Comparison of ENCODE assay signal across 18 cellular contexts in genomic region chr2:102197389-102198137, GRCh38. TPM values are rescaled to one million over a fixed set of nuclear protein-coding genes. Genes with fewer than 3 reads are reported as not detected.
DNase-seq lines count a peak whose midpoint lies in the region; ATAC-seq, FAIRE-seq and TF ChIP-seq lines count a peak whose summit lies in the region.
"Had no signal": no experiment of that assay in that cellular context is flagged by ENCODE, and none has a peak within 500 bp of the region (broad histone marks: within the 10 kb centered on the region; RNA-seq: fewer than 3 reads in every experiment).

No MANE protein-coding gene starts in this region.

- no peak overlapping the region for H3K27ac Mint-ChIP-seq in central memory CD8-positive, alpha-beta T cell (ENCODE audit: low read depth)

- H3K36me3 Mint-ChIP-seq in central memory CD8-positive, alpha-beta T cell (ENCODE audit: insufficient read depth) = no peaks in the 10 kb centered on the region

- in situ Hi-C loops in HepG2 (cut with HindIII; ENCODE audit: extremely low pct_ligation_motif_present, low pct_unique_long_range_greater_than_20kb) = no loop called here

- H3K36me3 ChIP-seq in HepG2 (replicated peaks in 1 of 2; ENCODE audit: control insufficient read depth in 1 of 2, insufficient read depth in 2 of 2, low read length in 2 of 2) = no peaks in the 10 kb centered on the region
- H3K36me3 ChIP-seq in right lobe of liver = no peaks in the 10 kb centered on the region
- H3K36me3 ChIP-seq: BLaER1 treated with 17β-estradiol and CSF1 and Interleukin-3, amounts not matched to agents 10 nM and 100 nM; SJSA1 had no signal

- ATAC-seq in HepG2 (no peak), right lobe of liver (no peak), GM18870 (IDR thresholded peaks at IDR 0.05; ENCODE audit: unreplicated experiment) (no peak)
- ATAC-seq in central memory CD8-positive, alpha-beta T cell (replicated peaks; ENCODE audit: extremely low read depth, poor library complexity, severe bottlenecking) = peak; percentile 58
- ATAC-seq: GM12878 had no signal

- TF ChIP-seq EP300 in HepG2 (IDR thresholded peaks at IDR 0.05; ENCODE audit: low read depth in 2 of 2, low read length in 2 of 2) (no peak), HepG2 (CRISPR knock-in tag; IDR thresholded peaks at IDR 0.05; ENCODE audit: borderline replicate concordance) (no peak)

- H3K9me3 Mint-ChIP-seq in central memory CD8-positive, alpha-beta T cell = no peaks in the 10 kb centered on the region

- CTCF ChIA-PET in HepG2 (lab: Yijun Ruan, JAX; ENCODE audit: low intra/inter-chr PET ratio, low total read pairs) = no interaction called here

- no peak overlapping the region for H3K4me3 Mint-ChIP-seq in central memory CD8-positive, alpha-beta T cell

- H3K4me1 ChIP-seq in HepG2 (ENCODE audit: insufficient read depth, low read length) = peaks cover 24% of the 10 kb centered on the region
- H3K4me1 ChIP-seq in right lobe of liver = peaks cover 0 to 15% (median 0%) of the 10 kb centered on the region in 4 donors
- H3K4me1 ChIP-seq: BLaER1 treated with 17β-estradiol and CSF1 and Interleukin-3, amounts not matched to agents 10 nM and 100 nM; SJSA1 had no signal

- no peak overlapping the region for H3K4me3 ChIP-seq in HepG2 (replicated peaks in 1 of 3; ENCODE audit: insufficient read depth in 1 of 3, low read depth in 2 of 3, low read length in 3 of 3)
- no peak overlapping the region for H3K4me3 ChIP-seq in right lobe of liver
- H3K4me3 ChIP-seq in LNCaP clone FGC (ENCODE audit: low read depth, low read length) = no peak overlapping the region
- H3K4me3 ChIP-seq: BLaER1 treated with 17β-estradiol and CSF1 and Interleukin-3, amounts not matched to agents 10 nM and 100 nM; GM12878; GM23248; SJSA1 had no signal

- no peak overlapping the region for H3K4me2 ChIP-seq in HepG2 (ENCODE audit: low read depth, low read length)
- H3K4me2 ChIP-seq: BLaER1 treated with 17β-estradiol and CSF1 and Interleukin-3, amounts not matched to agents 10 nM and 100 nM had no signal

- no peaks in the 10 kb centered on the region for H3K79me2 ChIP-seq in HepG2 (ENCODE audit: insufficient read depth, low read length)

- 47% methylated on average over 5 of the region's 5 CpGs for WGBS in HepG2 (ENCODE audit: low lambda C conversion rate)
- 60% methylated on average over 4 of the region's 5 CpGs for WGBS in right lobe of liver (ENCODE audit: insufficient coverage, low coverage, low lambda C conversion rate, missing lambda C conversion rate)

- no peak overlapping the region for H2AFZ ChIP-seq in HepG2 (ENCODE audit: low read length)
- H2AFZ ChIP-seq: GM23248 had no signal

- H3K27me3 Mint-ChIP-seq in central memory CD8-positive, alpha-beta T cell = peaks cover 9% of the 10 kb centered on the region

- H3K9me3 ChIP-seq in HepG2 (ENCODE audit: low read length) (no peaks in the 10 kb centered on the region), right lobe of liver (no peaks in the 10 kb centered on the region)
- H3K9me3 ChIP-seq: BLaER1 treated with 17β-estradiol and CSF1 and Interleukin-3, amounts not matched to agents 10 nM and 100 nM; SJSA1 had no signal

- TF ChIP-seq RAD21 in HepG2 (CRISPR knock-in tag; IDR thresholded peaks at IDR 0.05) = no peak

- no TSS peak for BruUV-seq in HepG2 (replicated peaks; lab: Mats Ljungman, UMichigan)

- TF ChIP-seq POLR2A in HepG2 (IDR thresholded peaks at IDR 0.05; ENCODE audit: insufficient read depth in 1 of 2, low read depth in 2 of 2, low read length in 2 of 2) = no peak
- TF ChIP-seq POLR2A in right lobe of liver (IDR thresholded peaks at IDR 0.05) = no peak

- FAIRE-seq in HepG2 (lab: Jason Lieb, UNC) = no peak
- FAIRE-seq: GM12878, GM19239 had no signal

- peaks cover 14% of the 10 kb centered on the region for H3K4me1 Mint-ChIP-seq in central memory CD8-positive, alpha-beta T cell

- intact Hi-C loops in HepG2 (cut with micrococcal nuclease; ENCODE audit: unreplicated experiment) = no loop called here
- intact Hi-C loops in right lobe of liver (cut with DNase I) = no loop called here

- TF ChIP-seq CTCF in HepG2 (CRISPR knock-in tag; IDR thresholded peaks at IDR 0.05) (no peak), right lobe of liver (IDR thresholded peaks at IDR 0.05) (no peak), LNCaP clone FGC (IDR thresholded peaks at IDR 0.05; ENCODE audit: control insufficient read depth, extremely low read depth, insufficient read depth) (no peak)

- DNase-seq in HepG2 (ENCODE audit: low spot score) = no peak
- no peak for DNase-seq in right lobe of liver
- peak; percentile 2 for DNase-seq in LNCaP clone FGC (ENCODE audit: low read depth)
- DNase-seq in central memory CD8-positive, alpha-beta T cell (ENCODE audit: low spot score in 2 of 2) = no peak
- no peak for DNase-seq in hypothalamus (lab: John Stamatoyannopoulos, UW)
- DNase-seq in NCI-H2171 treated with DMSO at 0.1 percent for 48 hours (lab: John Stamatoyannopoulos, UW) = no peak
- DNase-seq: DMS153, GM23248, Kasumi-1, NCI-H1417, NCI-H2029, NCI-H510A treated with DMSO at 0.1 percent for 48 hours, RPMI8226 had no signal

- no peaks in the 10 kb centered on the region for H4K20me1 ChIP-seq in HepG2 (ENCODE audit: insufficient read depth, low read length)
- H4K20me1 ChIP-seq: BLaER1 treated with 17β-estradiol and CSF1 and Interleukin-3, amounts not matched to agents 10 nM and 100 nM had no signal

- H3K9ac ChIP-seq in HepG2 (ENCODE audit: insufficient read depth, low read depth, low read length) = no peak overlapping the region
- H3K9ac ChIP-seq: BLaER1 treated with 17β-estradiol and CSF1 and Interleukin-3, amounts not matched to agents 10 nM and 100 nM; GM23248 had no signal

- H3K27me3 ChIP-seq in HepG2 (ENCODE audit: control insufficient read depth in 1 of 2, insufficient read depth in 2 of 2, low read length in 2 of 2) (peaks cover 0 to 7% of the 10 kb centered on the region in 2 experiments; a peak in 3 of 5 replicates), right lobe of liver (no peaks in the 10 kb centered on the region)
- H3K27me3 ChIP-seq: BLaER1 treated with 17β-estradiol and CSF1 and Interleukin-3, amounts not matched to agents 10 nM and 100 nM; SJSA1 had no signal

- POLR2A ChIA-PET in HepG2 (lab: Yijun Ruan, JAX) = no interaction called here

- H3K27ac ChIP-seq in HepG2 (ENCODE audit: extremely low read length, insufficient read depth, low read length) (no peak overlapping the region), right lobe of liver (no peak overlapping the region)
- H3K27ac ChIP-seq: BLaER1 treated with 17β-estradiol and CSF1 and Interleukin-3, amounts not matched to agents 10 nM and 100 nM; GM23248; SJSA1 had no signal

TF ChIP-seq in HepG2, 621 proteins besides CTCF, POLR2A, EP300 and RAD21 (continues in another document):
- peak; percentile 96 for TF ChIP-seq NFE2L2 (IDR thresholded peaks at IDR 0.05; ENCODE audit: low read length)
- TF ChIP-seq MAFF (IDR thresholded peaks at IDR 0.05; ENCODE audit: low read depth, low read length) = peak; percentile 68

RNA-seq across cellular contexts. Expression of gene IL1RL2, which starts 10.7 kb away (rescaled TPM):
- total RNA-seq in HepG2 (2016; rRNA removed; fragmentation: Illumina TruSeq; extraction: Trizol) (not detected in 2 replicates), right lobe of liver (1 to 10 TPM; 1.2 to 3.1 (median 2.3) TPM)
- not detected in 2 replicates for total RNA-seq in HepG2 (2016; cell fraction: cytosol; rRNA removed; fragmentation: Illumina TruSeq; extraction: Trizol; ENCODE audit: low read depth)
- not detected in 2 replicates for total RNA-seq in HepG2 (2016; cell fraction: insoluble cytoplasmic fraction; rRNA removed; fragmentation: Illumina TruSeq; extraction: Trizol)
- not detected in 2 replicates for total RNA-seq in HepG2 (2016; cell fraction: membrane; rRNA removed; fragmentation: Illumina TruSeq; extraction: Trizol)
- total RNA-seq in HepG2 (2016; cell fraction: nucleus; rRNA removed; fragmentation: Illumina TruSeq; extraction: Trizol) = not detected in 2 replicates
- polyA plus RNA-seq in HepG2 (2011; rRNA removed) = 0.03 TPM in 1 of 2 replicates, not detected in the other
- 0.03 TPM in 1 of 2 replicates, not detected in the other for polyA plus RNA-seq in HepG2 (2011; cell fraction: cytosol; rRNA removed)
- polyA plus RNA-seq in HepG2 (2011; cell fraction: nucleus; rRNA removed) = not detected in 2 replicates
- 0.19 TPM in 1 of 2 replicates, not detected in the other for polyA plus RNA-seq in HepG2 (2012)
- not detected in 2 replicates for polyA plus RNA-seq in HepG2 (2016; cell fraction: cytosol; fragmentation: Illumina TruSeq; extraction: Trizol; ENCODE audit: low read depth)
- polyA plus RNA-seq in HepG2 (2016; cell fraction: insoluble cytoplasmic fraction; fragmentation: Illumina TruSeq; extraction: Trizol; ENCODE audit: low read depth) = not detected in 2 replicates
- not detected in 2 replicates for polyA plus RNA-seq in HepG2 (2016; cell fraction: membrane; fragmentation: Illumina TruSeq; extraction: Trizol; ENCODE audit: low read depth)
- polyA plus RNA-seq in HepG2 (2016; cell fraction: nucleus; fragmentation: Illumina TruSeq; extraction: Trizol; ENCODE audit: insufficient read depth, low read depth) = not detected in 2 replicates
- 0.09 and 0.10 TPM in 2 replicates for polyA minus RNA-seq in HepG2 (2011; rRNA and poly(A)+ RNA removed; ENCODE audit: low replicate concordance)
- not detected in 2 replicates for polyA minus RNA-seq in HepG2 (2011; cell fraction: cytosol; rRNA and poly(A)+ RNA removed)
- not detected in 2 replicates for polyA minus RNA-seq in HepG2 (2011; cell fraction: nucleus; rRNA and poly(A)+ RNA removed)
- total RNA-seq: GM12878, SJSA1 had no signal
- polyA plus RNA-seq: GM12878 had no signal

RNA-seq across cellular contexts. Expression of gene IL1R1, which starts 55.0 kb away (rescaled TPM):
- total RNA-seq in HepG2 (2016; rRNA removed; fragmentation: Illumina TruSeq; extraction: Trizol) (38.0 and 48.3 TPM in 2 replicates), right lobe of liver (10 to 100 TPM; 40.8 to 67.6 (median 52.2) TPM)
- total RNA-seq in HepG2 (2016; cell fraction: cytosol; rRNA removed; fragmentation: Illumina TruSeq; extraction: Trizol; ENCODE audit: low read depth) = 15.9 and 21.1 TPM in 2 replicates
- total RNA-seq in HepG2 (2016; cell fraction: insoluble cytoplasmic fraction; rRNA removed; fragmentation: Illumina TruSeq; extraction: Trizol) = 40.6 and 43.4 TPM in 2 replicates
- total RNA-seq in HepG2 (2016; cell fraction: membrane; rRNA removed; fragmentation: Illumina TruSeq; extraction: Trizol) = 64.6 and 78.0 TPM in 2 replicates
- 35.3 and 37.4 TPM in 2 replicates for total RNA-seq in HepG2 (2016; cell fraction: nucleus; rRNA removed; fragmentation: Illumina TruSeq; extraction: Trizol)
- 81.2 and 93.1 TPM in 2 replicates for polyA plus RNA-seq in HepG2 (2011; rRNA removed)
- polyA plus RNA-seq in HepG2 (2011; cell fraction: cytosol; rRNA removed) = 67.4 and 75.1 TPM in 2 replicates
- polyA plus RNA-seq in HepG2 (2011; cell fraction: nucleus; rRNA removed) = 35.7 and 38.6 TPM in 2 replicates
- polyA plus RNA-seq in HepG2 (2012) = 30.0 and 50.4 TPM in 2 replicates
- polyA plus RNA-seq in HepG2 (2016; cell fraction: cytosol; fragmentation: Illumina TruSeq; extraction: Trizol; ENCODE audit: low read depth) = 29.7 and 33.1 TPM in 2 replicates
- 48.4 and 48.5 TPM in 2 replicates for polyA plus RNA-seq in HepG2 (2016; cell fraction: insoluble cytoplasmic fraction; fragmentation: Illumina TruSeq; extraction: Trizol; ENCODE audit: low read depth)
- 58.8 and 67.5 TPM in 2 replicates for polyA plus RNA-seq in HepG2 (2016; cell fraction: membrane; fragmentation: Illumina TruSeq; extraction: Trizol; ENCODE audit: low read depth)
- polyA plus RNA-seq in HepG2 (2016; cell fraction: nucleus; fragmentation: Illumina TruSeq; extraction: Trizol; ENCODE audit: insufficient read depth, low read depth) = 57.0 and 61.8 TPM in 2 replicates
- polyA minus RNA-seq in HepG2 (2011; rRNA and poly(A)+ RNA removed; ENCODE audit: low replicate concordance) = 1.5 and 93.0 TPM in 2 replicates
- 52.1 and 62.2 TPM in 2 replicates for polyA minus RNA-seq in HepG2 (2011; cell fraction: cytosol; rRNA and poly(A)+ RNA removed)
- polyA minus RNA-seq in HepG2 (2011; cell fraction: nucleus; rRNA and poly(A)+ RNA removed) = 50.9 and 53.8 TPM in 2 replicates
